In genomic region chr4:18319456-18319855, GRCh38 we compare ENCODE assay signal across 15 cellular contexts.
DNase-seq lines count a peak whose midpoint lies in the region; ATAC-seq, FAIRE-seq and TF ChIP-seq lines count a peak whose summit lies in the region.
"Had no signal": no experiment of that assay in that cellular context is flagged by ENCODE, and none has a peak within 500 bp of the region (broad histone marks: within the 10 kb centered on the region; RNA-seq: fewer than 3 reads in every experiment).

No MANE protein-coding gene starts in this region.

- H3K9me3 ChIP-seq in endothelial cell of umbilical vein (replicated peaks; ENCODE audit: control insufficient read depth, insufficient read depth, low read length) (no peaks in the 10 kb centered on the region), parathyroid adenoma (ENCODE audit: control insufficient read depth, low read length) (no peaks in the 10 kb centered on the region), hepatocyte (ENCODE audit: low read depth) (no peaks in the 10 kb centered on the region), suprapubic skin (no peaks in the 10 kb centered on the region)
- H3K9me3 ChIP-seq: BLaER1, Peyer's patch had no signal

- H4K20me1 ChIP-seq in GM23338 (replicated peaks; ENCODE audit: insufficient read depth): no peaks in the 10 kb centered on the region
- no peaks in the 10 kb centered on the region for H4K20me1 ChIP-seq in endothelial cell of umbilical vein (replicated peaks; ENCODE audit: control insufficient read depth, extremely low read depth, insufficient read depth, low read length)
- H4K20me1 ChIP-seq in hepatocyte (ENCODE audit: insufficient read depth, poor library complexity, severe bottlenecking): no peaks in the 10 kb centered on the region
- H4K20me1 ChIP-seq: BLaER1 had no signal

- no peak for FAIRE-seq in endothelial cell of umbilical vein (lab: Jason Lieb, UNC)

- H3K36me3 Mint-ChIP-seq in GM23338 (ENCODE audit: low read depth): no peaks in the 10 kb centered on the region; the same call in 2 of the 3 replicates
- H3K36me3 Mint-ChIP-seq: CD8-positive, alpha-beta memory T cell had no signal

- POLR2A ChIA-PET in endothelial cell of umbilical vein (lab: Charles Lee): no interaction called here

- H3F3A ChIP-seq in GM23338 (replicated peaks; ENCODE audit: low read depth): no peaks in the 10 kb centered on the region

- no peaks in the 10 kb centered on the region for H3K9me3 Mint-ChIP-seq in GM23338
- H3K9me3 Mint-ChIP-seq: CD8-positive, alpha-beta memory T cell; H9 had no signal

- H3K9ac ChIP-seq in endothelial cell of umbilical vein (replicated peaks; ENCODE audit: extremely low read depth, insufficient read depth, low read length): peak overlapping the region; percentile 31
- H3K9ac ChIP-seq in parathyroid adenoma: no peak overlapping the region
- H3K9ac ChIP-seq: BLaER1 had no signal

- CTCF ChIA-PET in endothelial cell of umbilical vein (lab: Charles Lee): interaction anchor here (1.0 kb wide), 2 partner anchors 9 to 249 kb away, joined by 3 to 4 read pairs; no protein-coding TSS in a partner anchor

- H2AFZ ChIP-seq in GM23338: peak overlapping the region; percentile 78
- H2AFZ ChIP-seq in endothelial cell of umbilical vein (ENCODE audit: low read depth, low read length): peak overlapping the region; percentile 43
- no peak overlapping the region for H2AFZ ChIP-seq in parathyroid adenoma
- H2AFZ ChIP-seq in hepatocyte: no peak overlapping the region

- DNase-seq in DMS53 (lab: John Stamatoyannopoulos, UW) (peak; percentile 66), GM23338 (ENCODE audit: low spot score) (no peak), endothelial cell of umbilical vein (ENCODE audit: low read depth, low spot score) (no peak), hepatocyte (ENCODE audit: low spot score) (no peak), suprapubic skin (ENCODE audit: low spot score in 2 of 2) (no peak), brain microvascular endothelial cell (no peak)
- DNase-seq: CD8-positive, alpha-beta memory T cell; H9; KG1; NCI-H1694; NCI-H2107; NCI-H446 had no signal

- no peaks in the 10 kb centered on the region for H3K9me1 ChIP-seq in endothelial cell of umbilical vein (replicated peaks; ENCODE audit: control insufficient read depth, extremely low read depth, insufficient read depth, low read length)

- dilution Hi-C loops in endothelial cell of umbilical vein (cut with MboI; ENCODE audit: extremely low pct_ligation_motif_present, low sequenced_read_pairs): no loop called here

- H3K27me3 Mint-ChIP-seq in GM23338 (ENCODE audit: insufficient read depth, low read depth, poor library complexity): no peaks in the 10 kb centered on the region

- TF ChIP-seq EP300 in suprapubic skin (IDR thresholded peaks at IDR 0.05): no peak

- H3K36me3 ChIP-seq in GM23338 (ENCODE audit: insufficient read depth): no peaks in the 10 kb centered on the region
- H3K36me3 ChIP-seq in endothelial cell of umbilical vein (ENCODE audit: control insufficient read depth in 2 of 2, extremely low read depth in 1 of 2, insufficient read depth in 2 of 2, low read length in 2 of 2): no peaks in the 10 kb centered on the region
- H3K36me3 ChIP-seq in parathyroid adenoma (ENCODE audit: control insufficient read depth, insufficient read depth, low read length): no peaks in the 10 kb centered on the region
- H3K36me3 ChIP-seq in hepatocyte (replicated peaks; ENCODE audit: insufficient read depth, low read depth): no peaks in the 10 kb centered on the region
- H3K36me3 ChIP-seq in suprapubic skin: no peaks in the 10 kb centered on the region
- no peaks in the 10 kb centered on the region for H3K36me3 ChIP-seq in brain microvascular endothelial cell (replicated peaks)
- H3K36me3 ChIP-seq: BLaER1, Peyer's patch had no signal

- BruUV-seq in endothelial cell of umbilical vein (replicated peaks; lab: Mats Ljungman, UMichigan): no TSS peak

- H3K4me2 ChIP-seq in GM23338 (no peak overlapping the region), endothelial cell of umbilical vein (ENCODE audit: insufficient read depth, low read length) (peak overlapping the region; percentile 62), parathyroid adenoma (ENCODE audit: low read length) (peak overlapping the region; percentile 67), hepatocyte (no peak overlapping the region)
- H3K4me2 ChIP-seq: BLaER1 had no signal

- no peak for ATAC-seq in GM23338

- TF ChIP-seq POLR2A in endothelial cell of umbilical vein (IDR thresholded peaks at IDR 0.05; ENCODE audit: low read depth, low read length) (no peak), suprapubic skin (IDR thresholded peaks at IDR 0.05) (no peak)

- H3K4me3 ChIP-seq in GM23338: no peak overlapping the region
- H3K4me3 ChIP-seq in endothelial cell of umbilical vein (replicated peaks in 1 of 3; ENCODE audit: insufficient read depth in 1 of 3, low read depth in 1 of 3, low read length in 3 of 3): peak overlapping the region in 2 of 3 experiments; percentile 2 to 25
- no peak overlapping the region for H3K4me3 ChIP-seq in parathyroid adenoma (ENCODE audit: low read depth, low read length)
- no peak overlapping the region for H3K4me3 ChIP-seq in hepatocyte
- no peak overlapping the region for H3K4me3 ChIP-seq in suprapubic skin
- no peak overlapping the region for H3K4me3 ChIP-seq in brain microvascular endothelial cell (ENCODE audit: low read depth, low read length)
- H3K4me3 ChIP-seq: BLaER1 had no signal

- H3K9me2 ChIP-seq in GM23338 (ENCODE audit: insufficient read depth) (peaks cover 7% of the 10 kb centered on the region; the same call in 1 of the 2 replicates), hepatocyte (replicated peaks; ENCODE audit: insufficient read depth) (no peaks in the 10 kb centered on the region)

- TF ChIP-seq CTCF in GM23338 (conservative IDR thresholded peaks at IDR 0.05; ENCODE audit: low read depth in 2 of 2): no peak
- TF ChIP-seq CTCF in endothelial cell of umbilical vein (IDR thresholded peaks at IDR 0.05; ENCODE audit: extremely low read depth in 1 of 2, insufficient read depth in 1 of 2, low read depth in 1 of 2, low read length in 2 of 2): no peak
- TF ChIP-seq CTCF in parathyroid adenoma (IDR thresholded peaks at IDR 0.05): no peak
- no peak for TF ChIP-seq CTCF in hepatocyte (IDR thresholded peaks at IDR 0.05; ENCODE audit: poor library complexity)
- TF ChIP-seq CTCF in suprapubic skin (IDR thresholded peaks at IDR 0.05): no peak
- TF ChIP-seq CTCF in brain microvascular endothelial cell (IDR thresholded peaks at IDR 0.05; ENCODE audit: low read depth, low read length, missing control alignments): no peak

- intact Hi-C loops in endothelial cell of umbilical vein (cut with micrococcal nuclease): loop anchor here (2.0 to 5.0 kb wide), 4 partner anchors 212 to 507 kb away; partner anchors contain the start of genes DCAF16 and NCAPG

- WGBS in hepatocyte (ENCODE audit: low lambda C conversion rate, missing lambda C conversion rate): 88% methylated on average over 6 of the region's 6 CpGs
- 79% methylated on average over 6 of the region's 6 CpGs for whole genome bisulfite sequencing in suprapubic skin

- no peak overlapping the region for H3K4me3 Mint-ChIP-seq in GM23338
- H3K4me3 Mint-ChIP-seq: CD8-positive, alpha-beta memory T cell; H9 had no signal

- H3K79me2 ChIP-seq in GM23338 (replicated peaks; ENCODE audit: insufficient read depth) (no peaks in the 10 kb centered on the region), endothelial cell of umbilical vein (ENCODE audit: control insufficient read depth, insufficient read depth, low read length) (no peaks in the 10 kb centered on the region), parathyroid adenoma (no peaks in the 10 kb centered on the region), hepatocyte (no peaks in the 10 kb centered on the region)

- in situ Hi-C loops in brain microvascular endothelial cell (cut with HindIII; ENCODE audit: low pct_ligation_motif_present, low sequenced_read_pairs): no loop called here

- H3K27ac ChIP-seq in GM23338 (ENCODE audit: low read depth) (no peak overlapping the region), endothelial cell of umbilical vein (ENCODE audit: insufficient read depth, low read depth, low read length) (peak overlapping the region; percentile 16), parathyroid adenoma (no peak overlapping the region), hepatocyte (no peak overlapping the region), suprapubic skin (no peak overlapping the region), brain microvascular endothelial cell (no peak overlapping the region)
- H3K27ac ChIP-seq: BLaER1, Peyer's patch had no signal

- H3K27ac Mint-ChIP-seq in GM23338: no peak overlapping the region
- H3K27ac Mint-ChIP-seq: CD8-positive, alpha-beta memory T cell; H9 had no signal

- H3K27me3 ChIP-seq in GM23338 (ENCODE audit: insufficient read depth): no peaks in the 10 kb centered on the region
- H3K27me3 ChIP-seq in endothelial cell of umbilical vein (ENCODE audit: control insufficient read depth in 2 of 2, insufficient read depth in 2 of 2, low read length in 2 of 2): no peaks in the 10 kb centered on the region
- no peaks in the 10 kb centered on the region for H3K27me3 ChIP-seq in parathyroid adenoma (ENCODE audit: control insufficient read depth, insufficient read depth, low read length)
- H3K27me3 ChIP-seq in hepatocyte: no peaks in the 10 kb centered on the region
- peaks cover 3% of the 10 kb centered on the region for H3K27me3 ChIP-seq in suprapubic skin
- no peaks in the 10 kb centered on the region for H3K27me3 ChIP-seq in brain microvascular endothelial cell (replicated peaks)
- H3K27me3 ChIP-seq: BLaER1, Peyer's patch had no signal

- H3K4me1 Mint-ChIP-seq in GM23338: no peaks in the 10 kb centered on the region
- H3K4me1 Mint-ChIP-seq: CD8-positive, alpha-beta memory T cell; H9 had no signal

- H3K4me1 ChIP-seq in GM23338 (ENCODE audit: insufficient read depth) (no peaks in the 10 kb centered on the region), endothelial cell of umbilical vein (ENCODE audit: control insufficient read depth, extremely low read depth, insufficient read depth, low read length) (peaks cover 9% of the 10 kb centered on the region), parathyroid adenoma (peaks cover 2% of the 10 kb centered on the region), hepatocyte (ENCODE audit: insufficient read depth) (no peaks in the 10 kb centered on the region), suprapubic skin (no peaks in the 10 kb centered on the region)
- H3K4me1 ChIP-seq: BLaER1, Peyer's patch had no signal

TF ChIP-seq in GM23338, 12 proteins besides CTCF, POLR2A, EP300 and RAD21:
- no peak for TF ChIP-seq NANOG (IDR thresholded peaks at IDR 0.05; ENCODE audit: borderline replicate concordance)

TF ChIP-seq in endothelial cell of umbilical vein, 7 proteins besides CTCF, POLR2A, EP300 and RAD21 (continues in another document):
- no peak for TF ChIP-seq FOS (IDR thresholded peaks at IDR 0.05; ENCODE audit: borderline replicate concordance, insufficient read depth, low read length)
- TF ChIP-seq POLR2AphosphoS5 (IDR thresholded peaks at IDR 0.05; ENCODE audit: insufficient read depth, low read depth, low read length): no peak
- no peak for TF ChIP-seq MYC (IDR thresholded peaks at IDR 0.05; ENCODE audit: low read depth, low read length)
- TF ChIP-seq JUN (IDR thresholded peaks at IDR 0.05; ENCODE audit: borderline replicate concordance, insufficient read depth, insufficient read length, low read depth): no peak
- no peak for TF ChIP-seq GATA2 (IDR thresholded peaks at IDR 0.05; ENCODE audit: insufficient read depth, insufficient read length, low read depth, low read length)
- TF ChIP-seq EZH2 (IDR thresholded peaks at IDR 0.05; ENCODE audit: borderline replicate concordance, low read depth, low read length, severe bottlenecking): no peak

Comparison
In these comparisons a context has a peak if more than half of its experiments do, and no peak if none do; other contexts are left out.
1. H2AFZ ChIP-seq: peak in GM23338 (single experiment) and endothelial cell of umbilical vein (single experiment); none in parathyroid adenoma (single experiment) and hepatocyte (single experiment).
2. H3K4me2 ChIP-seq: peak in endothelial cell of umbilical vein (single experiment) and parathyroid adenoma (single experiment); none in GM23338 (single experiment) and hepatocyte (single experiment).
3. H3K4me3 ChIP-seq: peak in endothelial cell of umbilical vein (2 of 3); none in GM23338 (single experiment), parathyroid adenoma (single experiment), hepatocyte (single experiment), suprapubic skin (single experiment) and brain microvascular endothelial cell (single experiment).